Comparison of ENCODE assay signal across 26 cellular contexts in the genomic region with DNA sequence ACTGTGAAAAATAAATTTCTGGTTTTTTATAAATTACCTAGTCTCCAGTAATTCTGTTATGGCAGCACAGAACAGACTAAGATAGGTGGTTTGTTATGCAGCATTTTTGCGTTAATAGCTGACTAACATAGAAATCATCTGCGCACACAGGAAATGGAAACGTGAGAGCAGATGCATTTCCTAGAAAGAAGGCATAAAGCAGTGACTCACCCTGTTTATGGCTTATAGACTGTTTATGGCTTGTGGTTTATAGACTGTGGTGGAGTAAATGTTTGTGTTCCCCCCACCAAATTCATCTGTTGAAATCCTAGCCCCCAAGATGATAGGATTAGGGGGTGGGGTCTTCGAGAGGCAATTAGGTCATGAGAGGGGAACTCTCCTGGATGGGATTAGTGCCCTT. TPM values are rescaled to one million over a fixed set of nuclear protein-coding genes. Genes with fewer than 3 reads are reported as not detected.
DNase-seq lines count a peak whose midpoint lies in the region; ATAC-seq and TF ChIP-seq lines count a peak whose summit lies in the region.
"Had no signal": no experiment of that assay in that cellular context is flagged by ENCODE, and none has a peak within 500 bp of the region (broad histone marks: within the 10 kb centered on the region; RNA-seq: fewer than 3 reads in every experiment).

No MANE protein-coding gene starts in this region.

- no peak overlapping the region for H3K27ac Mint-ChIP-seq in stimulated activated memory B cell treated with anti-CD40 and anti-IgM and Interleukin-4, amounts not matched to agents 10 μg/mL and 1 μg/mL and 100 μg/mL, for 72 hours
- no peak overlapping the region for H3K27ac Mint-ChIP-seq in activated naive CD4-positive, alpha-beta T cell treated with anti-CD3 and anti-CD28 coated beads, Interleukin-2, amount 50 U/mL, for 72 hours
- H3K27ac Mint-ChIP-seq: activated naive CD8-positive, alpha-beta T cell treated with anti-CD3 and anti-CD28 coated beads for 36 hours; T-helper 1 cell treated with Interleukin-12 subunit alpha and Interleukin-12 subunit beta and Interleukin-4 antibody, amounts not matched to agents 30 μg/mL and 1 μg/mL, for 36 hours had no signal

- H2BK5ac ChIP-seq in mesenchymal stem cell (ENCODE audit: low read depth, low read length, poor library complexity, severe bottlenecking), result no peak overlapping the region

- no peak overlapping the region for H2BK120ac ChIP-seq in mesenchymal stem cell (ENCODE audit: low read depth, low read length)

- H3K79me1 ChIP-seq in mesenchymal stem cell (replicated peaks; ENCODE audit: low read length, poor library complexity, severe bottlenecking), result peaks cover 8% of the 10 kb centered on the region

- H3K18ac ChIP-seq in mesenchymal stem cell (ENCODE audit: low read depth in 1 of 2, low read length in 2 of 2), result no peak overlapping the region

- H3K36me3 ChIP-seq in mesenchymal stem cell (ENCODE audit: control insufficient read depth in 1 of 2, insufficient read depth in 2 of 2, low read depth in 1 of 2, low read length in 2 of 2), result peaks cover 5 to 49% of the 10 kb centered on the region in 2 experiments
- H3K36me3 ChIP-seq: left lung, prostate gland had no signal

- H2BK12ac ChIP-seq in mesenchymal stem cell (ENCODE audit: low read length in 2 of 2), result no peak overlapping the region

- H3K14ac ChIP-seq in mesenchymal stem cell (ENCODE audit: low read length in 2 of 2), result no peak overlapping the region

- in situ Hi-C loops in astrocyte of the spinal cord (cut with HindIII; ENCODE audit: low sequenced_read_pairs), result no loop called here

- H3K9me3 Mint-ChIP-seq in stimulated activated memory B cell treated with anti-CD40 and anti-IgM and Interleukin-4, amounts not matched to agents 10 μg/mL and 1 μg/mL and 100 μg/mL, for 72 hours, result no peaks in the 10 kb centered on the region
- peaks cover 2% of the 10 kb centered on the region in 2 donors for H3K9me3 Mint-ChIP-seq in activated naive CD4-positive, alpha-beta T cell treated with anti-CD3 and anti-CD28 coated beads, Interleukin-2, amount 50 U/mL, for 72 hours
- H3K9me3 Mint-ChIP-seq: activated naive CD8-positive, alpha-beta T cell treated with anti-CD3 and anti-CD28 coated beads for 36 hours had no signal

- no peak overlapping the region for H2BK15ac ChIP-seq in mesenchymal stem cell (ENCODE audit: low read depth, poor library complexity, severe bottlenecking)

- no peak overlapping the region for H4K91ac ChIP-seq in mesenchymal stem cell (ENCODE audit: low read length)

- no peaks in the 10 kb centered on the region for H3K9me3 ChIP-seq in mesenchymal stem cell (ENCODE audit: control insufficient read depth, low read length)
- H3K9me3 ChIP-seq: prostate gland had no signal

- H3K4me3 ChIP-seq in Jurkat, Clone E6-1 (ENCODE audit: low read length), result no peak overlapping the region
- no peak overlapping the region for H3K4me3 ChIP-seq in astrocyte of the spinal cord (ENCODE audit: low read depth, low read length)
- no peak overlapping the region for H3K4me3 ChIP-seq in mesenchymal stem cell (ENCODE audit: insufficient read depth in 1 of 2, low read depth in 1 of 2, low read length in 2 of 2)
- H3K4me3 ChIP-seq: left lung, prostate gland, skin epidermis had no signal

- peaks cover 9% of the 10 kb centered on the region for H3K27me3 Mint-ChIP-seq in stimulated activated memory B cell treated with anti-CD40 and anti-IgM and Interleukin-4, amounts not matched to agents 10 μg/mL and 1 μg/mL and 100 μg/mL, for 72 hours

- H3K27me3 ChIP-seq in mesenchymal stem cell (ENCODE audit: control insufficient read depth in 1 of 2, insufficient read depth in 1 of 2, low read length in 2 of 2), result no peaks in the 10 kb centered on the region
- H3K27me3 ChIP-seq: brain microvascular endothelial cell, left lung had no signal

- no peak overlapping the region for H3K23ac ChIP-seq in mesenchymal stem cell (ENCODE audit: low read length in 2 of 2)

- no peak overlapping the region for H3K4me3 Mint-ChIP-seq in stimulated activated memory B cell treated with anti-CD40 and anti-IgM and Interleukin-4, amounts not matched to agents 10 μg/mL and 1 μg/mL and 100 μg/mL, for 72 hours
- H3K4me3 Mint-ChIP-seq: activated naive CD8-positive, alpha-beta T cell treated with anti-CD3 and anti-CD28 coated beads for 36 hours; activated T-cell treated with anti-CD3 and anti-CD28 coated beads, Interleukin-2, amount 50 U/mL, for 4 hours; T-helper 1 cell treated with Interleukin-12 subunit alpha and Interleukin-12 subunit beta and Interleukin-4 antibody, amounts not matched to agents 30 μg/mL and 1 μg/mL, for 36 hours had no signal

- no peak overlapping the region for H4K8ac ChIP-seq in mesenchymal stem cell (ENCODE audit: low read length)

- no peak overlapping the region for H3K9ac ChIP-seq in mesenchymal stem cell (ENCODE audit: low read length)

- ATAC-seq in stimulated activated memory B cell treated with anti-CD40 and anti-IgM and Interleukin-4, amounts not matched to agents 10 μg/mL and 1 μg/mL and 100 μg/mL, for 72 hours, result no peak
- no peak for ATAC-seq in activated naive CD4-positive, alpha-beta T cell treated with anti-CD3 and anti-CD28 coated beads, Interleukin-2, amount 50 U/mL, for 72 hours
- ATAC-seq: activated T-cell treated with anti-CD3 and anti-CD28 coated beads, Interleukin-2, amount 50 U/mL, for 4 hours; left lung had no signal

- TF ChIP-seq CTCF in astrocyte of the spinal cord (IDR thresholded peaks at IDR 0.05; ENCODE audit: low read depth, low read length), result no peak

- no peak overlapping the region for H3K4ac ChIP-seq in mesenchymal stem cell (ENCODE audit: low read depth in 1 of 2, low read length in 2 of 2)

- H3K27ac ChIP-seq in mesenchymal stem cell (ENCODE audit: low read length, poor library complexity, severe bottlenecking), result no peak overlapping the region
- H3K27ac ChIP-seq: 22Rv1, brain microvascular endothelial cell, left lung, prostate gland, skin epidermis had no signal

- H3K4me1 ChIP-seq in mesenchymal stem cell (ENCODE audit: control insufficient read depth, insufficient read depth, low read depth, low read length), result no peaks in the 10 kb centered on the region
- H3K4me1 ChIP-seq: left lung, prostate gland had no signal

- no peak overlapping the region for H2AFZ ChIP-seq in mesenchymal stem cell (ENCODE audit: low read depth, low read length)

- H3K36me3 Mint-ChIP-seq in stimulated activated memory B cell treated with anti-CD40 and anti-IgM and Interleukin-4, amounts not matched to agents 10 μg/mL and 1 μg/mL and 100 μg/mL, for 72 hours, result no peaks in the 10 kb centered on the region
- H3K36me3 Mint-ChIP-seq in activated naive CD4-positive, alpha-beta T cell treated with anti-CD3 and anti-CD28 coated beads, Interleukin-2, amount 50 U/mL, for 72 hours, result no peaks in the 10 kb centered on the region
- H3K36me3 Mint-ChIP-seq: activated naive CD8-positive, alpha-beta T cell treated with anti-CD3 and anti-CD28 coated beads for 36 hours had no signal

- no peak overlapping the region for H3K4me2 ChIP-seq in mesenchymal stem cell (ENCODE audit: low read length, poor library complexity, severe bottlenecking)

- H3K4me1 Mint-ChIP-seq in stimulated activated memory B cell treated with anti-CD40 and anti-IgM and Interleukin-4, amounts not matched to agents 10 μg/mL and 1 μg/mL and 100 μg/mL, for 72 hours, result no peaks in the 10 kb centered on the region
- H3K4me1 Mint-ChIP-seq: activated naive CD8-positive, alpha-beta T cell treated with anti-CD3 and anti-CD28 coated beads for 36 hours had no signal

- 8% methylated on average over 3 of the region's 4 CpGs for WGBS in mesenchymal stem cell

- DNase-seq in DMS53 (lab: John Stamatoyannopoulos, UW) (peak; percentile 17), DMS53 treated with DMSO at 0.1 percent for 48 hours (lab: John Stamatoyannopoulos, UW; ENCODE audit: unreplicated experiment) (no peak), astrocyte of the spinal cord (ENCODE audit: low read depth, low spot score) (peak; percentile 55), mesenchymal stem cell (peak; percentile 93), NCI-H1105 treated with DMSO at 0.1 percent for 48 hours (lab: John Stamatoyannopoulos, UW) (no peak)
- DNase-seq in Jurkat, Clone E6-1 (ENCODE audit: low read depth, low spot score), result peak; percentile 20
- no peak for DNase-seq in activated naive CD4-positive, alpha-beta T cell treated with anti-CD3 and anti-CD28 coated beads, Interleukin-2, amount 50 U/mL, for 72 hours (ENCODE audit: low spot score in 2 of 2)
- DNase-seq: activated CD4-positive, alpha-beta T cell treated with anti-CD3 and anti-CD28 coated beads, Interleukin-2, amount 50 U/mL, for 48 hours; activated naive CD8-positive, alpha-beta T cell treated with anti-CD3 and anti-CD28 coated beads for 36 hours; activated T-cell treated with anti-CD3 and anti-CD28 coated beads, Interleukin-2, amount 50 U/mL, for 4 hours; brain microvascular endothelial cell; C1 segment of cervical spinal cord; dermis blood vessel endothelial cell; erythroblast; KG1; left lung; NCI-H1092 treated with DMSO at 0.1 percent for 48 hours; NCI-H526; SIG-M5; stimulated activated CD4-positive, alpha-beta T cell treated with anti-CD3 and anti-CD28 coated beads, Interleukin-4, amount 100 ng/mL, for 1 hour had no signal

- H2AK5ac ChIP-seq in mesenchymal stem cell (ENCODE audit: low read length, severe bottlenecking), result no peak overlapping the region

RNA-seq across cellular contexts. Expression of a gene that starts 18.3 kb away (rescaled TPM):
- not detected for polyA plus RNA-seq in Jurkat, Clone E6-1 (2012; ENCODE audit: insufficient read depth, insufficient read length)
- 139 TPM for polyA plus RNA-seq in mesenchymal stem cell (2013, experiment 1 of 2)
- 136 TPM for polyA plus RNA-seq in mesenchymal stem cell (2013, experiment 2 of 2)
- under 1 TPM in 1 of 2 donors, not detected in 1; 0.39 TPM for total RNA-seq in activated naive CD4-positive, alpha-beta T cell treated with anti-CD3 and anti-CD28 coated beads, Interleukin-2, amount 50 U/mL, for 72 hours
- total RNA-seq: activated naive CD8-positive, alpha-beta T cell treated with anti-CD3 and anti-CD28 coated beads for 36 hours had no signal
- polyA plus RNA-seq: neural cell had no signal

Comparison
In these comparisons a context has a peak if more than half of its experiments do, and no peak if none do; other contexts are left out.
1. DNase-seq: peak in DMS53 (single experiment), Jurkat, Clone E6-1 (single experiment), astrocyte of the spinal cord (single experiment) and mesenchymal stem cell (single experiment); none in DMS53 treated with DMSO at 0.1 percent for 48 hours (single experiment), activated naive CD4-positive, alpha-beta T cell treated with anti-CD3 and anti-CD28 coated beads, Interleukin-2, amount 50 U/mL, for 72 hours (0 of 2) and NCI-H1105 treated with DMSO at 0.1 percent for 48 hours (single experiment).